26 cellular contexts compared by ENCODE assay signal in genomic region chr2:133197156-133197555, GRCh38.
"Had no signal": no experiment of that assay in that cellular context is flagged by ENCODE, and none has a peak within 500 bp of the region (broad histone marks: within the 10 kb centered on the region; RNA-seq: fewer than 3 reads in every experiment).

No MANE protein-coding gene starts in this region.

- H3K36me3 ChIP-seq: colonic mucosa, esophagus squamous epithelium, lower lobe of right lung, neutrophil, pancreas, stomach, thyroid gland, vagina had no signal

- H3K27ac ChIP-seq: colonic mucosa, esophagus squamous epithelium, lower lobe of right lung, neutrophil, pancreas, stomach, thyroid gland, vagina had no signal

- H3K4me1 ChIP-seq: colonic mucosa, lower lobe of right lung, pancreas, stomach, thyroid gland, vagina had no signal

- H3K9me3 ChIP-seq: colonic mucosa, esophagus squamous epithelium, lower lobe of right lung, mucosa of descending colon, neutrophil, pancreas, thyroid gland, vagina had no signal

- H3K4me3 ChIP-seq: colonic mucosa, esophagus squamous epithelium, lower lobe of right lung, mucosa of descending colon, pancreas, smooth muscle cell, stomach, thyroid gland, vagina had no signal

- H3K4me2 ChIP-seq: smooth muscle cell had no signal

- ATAC-seq: left ventricle myocardium superior; lower lobe of right lung; mucosa of descending colon; natural killer cell treated with Interleukin-12 subunit alpha and Interleukin-12 subunit beta and Interleukin-15 and Interleukin-18, amount 100 ng/mL, for 72 hours; pancreas; sciatic nerve; stimulated activated effector memory CD8-positive, alpha-beta T cell treated with anti-CD3 and anti-CD28 coated beads, Interleukin-12 subunit alpha, Interleukin-12 subunit beta, amount 100 ng/mL, for 72 hours had no signal

- H3K27me3 ChIP-seq: colonic mucosa, esophagus squamous epithelium, neutrophil, pancreas, stomach, thyroid gland, vagina had no signal

- DNase-seq: colonic mucosa; effector CD8-positive, alpha-beta T cell; endodermal cell; erythroblast; esophagus squamous epithelium; hypothalamus; immature natural killer cell; islet precursor cell; left ventricle myocardium superior; lower lobe of right lung; mucosa of descending colon; naive B cell; pancreas; stimulated activated CD4-positive, alpha-beta T cell treated with anti-CD3 and anti-CD28 coated beads, Interleukin-12 subunit alpha, Interleukin-12 subunit beta, amount 100 ng/mL, for 4 hours; stimulated activated CD4-positive, alpha-beta T cell treated with anti-CD3 and anti-CD28 coated beads, Interleukin-1b, Interleukin-23, amount 100 ng/mL, for 48 hours; stimulated activated CD4-positive, alpha-beta T cell treated with anti-CD3 and anti-CD28 coated beads, Interleukin-4, amount 100 ng/mL, for 24 hours; stimulated activated naive CD4-positive, alpha-beta T cell treated with Interleukin-2 at 50 U/mL for 16 hours; stomach; thyroid gland; trophoblast cell had no signal
